In the genomic region with DNA sequence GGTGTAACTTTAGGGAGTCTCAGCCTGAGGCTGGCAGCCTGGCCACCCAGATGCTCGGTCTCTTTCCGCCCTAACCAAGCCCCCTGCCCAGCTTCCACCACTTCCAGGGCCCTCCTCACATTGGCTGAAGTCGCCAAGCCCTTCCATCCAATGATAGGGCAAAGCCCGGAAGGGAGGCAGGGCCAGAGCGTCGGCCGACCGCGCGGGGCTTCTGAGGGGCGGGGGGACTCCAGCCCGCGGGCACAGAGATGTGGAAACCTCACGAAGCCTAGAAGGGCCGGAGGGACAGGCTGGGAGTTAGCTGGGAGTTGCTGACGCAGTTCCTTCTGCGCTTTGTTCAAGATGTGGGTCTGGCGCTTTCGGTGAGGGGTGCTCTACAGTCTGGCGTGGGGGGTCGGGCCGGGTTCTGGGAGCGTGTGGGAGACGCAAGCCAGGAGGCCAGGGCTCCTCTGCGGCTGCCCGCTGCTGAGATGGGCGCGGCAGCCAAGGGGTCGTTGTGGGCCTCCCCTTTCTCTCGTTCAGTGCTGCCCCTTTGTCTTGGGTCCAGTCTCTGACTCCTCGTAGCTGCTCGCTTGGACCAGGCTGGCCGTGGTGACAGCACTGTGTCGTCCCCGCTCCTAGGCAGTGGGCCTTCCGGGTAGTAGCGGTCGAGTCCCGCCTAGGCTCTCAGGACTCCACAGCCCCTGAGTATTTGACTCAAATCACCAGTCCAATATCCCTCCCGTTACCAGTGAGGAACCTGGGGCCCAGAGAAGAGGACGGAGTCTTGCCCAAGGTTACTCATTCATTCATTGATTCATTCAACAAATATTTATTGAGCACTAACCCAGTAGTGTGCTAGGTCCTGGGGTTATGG, we compare ENCODE assay signal across 8 cellular contexts. TPM values are rescaled to one million over a fixed set of nuclear protein-coding genes. Genes with fewer than 3 reads are reported as not detected.
DNase-seq lines count a peak whose midpoint lies in the region; ATAC-seq, FAIRE-seq and TF ChIP-seq lines count a peak whose summit lies in the region.

A gene (plus strand): TSS at position 319 of the 856 bp plus-strand sequence. CDS start 9,230 bp downstream, outside the sequence.

- H3K4me1 Mint-ChIP-seq in MCF 10A (ENCODE audit: insufficient read depth, unreplicated experiment): no peaks in the 10 kb centered on the region
- H3K4me1 Mint-ChIP-seq in stimulated activated naive CD8-positive, alpha-beta T cell treated with anti-CD3 and anti-CD28 coated beads, Interleukin-15, amount 100 ng/mL, for 72 hours: peaks cover 13% of the 10 kb centered on the region

- no peaks in the 10 kb centered on the region for H3K36me3 ChIP-seq in breast epithelium
- no peaks in the 10 kb centered on the region for H3K36me3 ChIP-seq in RWPE2 (ENCODE audit: low read depth)
- H3K36me3 ChIP-seq in endothelial cell of umbilical vein (ENCODE audit: control insufficient read depth in 2 of 2, extremely low read depth in 1 of 2, insufficient read depth in 2 of 2, low read length in 2 of 2): no peaks in the 10 kb centered on the region
- peaks cover 0 to 3% of the 10 kb centered on the region in 2 donors for H3K36me3 ChIP-seq in lung (ENCODE audit: control insufficient read depth in 2 of 2, insufficient read depth in 2 of 2, low read length in 2 of 2)

- WGBS in lung, 2 donors: 1 to 3% methylated on average over 41 of the region's 41 CpGs

- H3K4me3 Mint-ChIP-seq in MCF 10A (ENCODE audit: unreplicated experiment): no peak within 1 kb of the TSS
- peak within 1 kb of the TSS; percentile 49 to 78 for H3K4me3 Mint-ChIP-seq in stimulated activated naive CD8-positive, alpha-beta T cell treated with anti-CD3 and anti-CD28 coated beads, Interleukin-15, amount 100 ng/mL, for 72 hours

- intact Hi-C loops in breast epithelium (cut with DNase I; ENCODE audit: low total_unique reads) (no loop called here), MCF 10A (cut with micrococcal nuclease) (no loop called here), endothelial cell of umbilical vein (cut with micrococcal nuclease) (no loop called here)

- dilution Hi-C loops in endothelial cell of umbilical vein (cut with MboI; ENCODE audit: extremely low pct_ligation_motif_present, low sequenced_read_pairs): no loop called here

- no peaks in the 10 kb centered on the region for H4K20me1 ChIP-seq in endothelial cell of umbilical vein (replicated peaks; ENCODE audit: control insufficient read depth, extremely low read depth, insufficient read depth, low read length)

- no peaks in the 10 kb centered on the region for H3K9me3 ChIP-seq in breast epithelium
- no peaks in the 10 kb centered on the region for H3K9me3 ChIP-seq in RWPE2 (ENCODE audit: severe bottlenecking)
- no peaks in the 10 kb centered on the region for H3K9me3 ChIP-seq in endothelial cell of umbilical vein (replicated peaks; ENCODE audit: control insufficient read depth, insufficient read depth, low read length)
- peaks cover 0 to 8% of the 10 kb centered on the region in 2 donors for H3K9me3 ChIP-seq in lung (ENCODE audit: control insufficient read depth in 2 of 2, insufficient read depth in 1 of 2, low read length in 1 of 2)

- peak within 1 kb of the TSS; percentile 59 for H3K9ac ChIP-seq in endothelial cell of umbilical vein (replicated peaks; ENCODE audit: extremely low read depth, insufficient read depth, low read length)

- TF ChIP-seq POLR2A in breast epithelium (IDR thresholded peaks at IDR 0.05) (no peak), endothelial cell of umbilical vein (IDR thresholded peaks at IDR 0.05; ENCODE audit: low read depth, low read length) (no peak)

- H3K4me1 ChIP-seq in breast epithelium: peaks cover 0 to 7% of the 10 kb centered on the region in 2 donors
- H3K4me1 ChIP-seq in RWPE2 (ENCODE audit: insufficient read depth, poor library complexity, severe bottlenecking): no peaks in the 10 kb centered on the region
- peaks cover 2% of the 10 kb centered on the region for H3K4me1 ChIP-seq in endothelial cell of umbilical vein (ENCODE audit: control insufficient read depth, extremely low read depth, insufficient read depth, low read length)
- H3K4me1 ChIP-seq in lung (ENCODE audit: control insufficient read depth in 2 of 2, insufficient read depth in 2 of 2, low read length in 2 of 2): peaks cover 0 to 6% of the 10 kb centered on the region in 2 donors

- H3K27me3 Mint-ChIP-seq in MCF 10A (ENCODE audit: insufficient read depth, unreplicated experiment): no peaks in the 10 kb centered on the region
- peaks cover 41% of the 10 kb centered on the region for H3K27me3 Mint-ChIP-seq in stimulated activated naive CD8-positive, alpha-beta T cell treated with anti-CD3 and anti-CD28 coated beads, Interleukin-15, amount 100 ng/mL, for 72 hours

- H3K9me1 ChIP-seq in endothelial cell of umbilical vein (replicated peaks; ENCODE audit: control insufficient read depth, extremely low read depth, insufficient read depth, low read length): no peaks in the 10 kb centered on the region

- CTCF ChIA-PET in MCF 10A (lab: Yijun Ruan, JAX): interaction anchor here (0.6 kb wide), 1 partner anchor 100 kb away, joined by 3 read pairs; no protein-coding TSS in a partner anchor
- CTCF ChIA-PET in endothelial cell of umbilical vein (lab: Charles Lee): no interaction called here

- peak within 1 kb of the TSS; percentile 95 for H2AFZ ChIP-seq in endothelial cell of umbilical vein (ENCODE audit: low read depth, low read length)

- no peaks in the 10 kb centered on the region for H3K79me2 ChIP-seq in endothelial cell of umbilical vein (ENCODE audit: control insufficient read depth, insufficient read depth, low read length)

- H3K27ac ChIP-seq in breast epithelium: peak within 1 kb of the TSS; percentile 49 to 70
- H3K27ac ChIP-seq in RWPE2 (ENCODE audit: poor library complexity, severe bottlenecking): no peak within 1 kb of the TSS
- no peak within 1 kb of the TSS for H3K27ac ChIP-seq in endothelial cell of umbilical vein (ENCODE audit: insufficient read depth, low read depth, low read length)
- H3K27ac ChIP-seq in lung (ENCODE audit: low read depth in 1 of 2, low read length in 1 of 2): peak within 1 kb of the TSS; percentile 21 to 61

- no TSS peak for BruUV-seq in MCF 10A (replicated peaks; lab: Mats Ljungman, UMichigan)
- BruUV-seq in endothelial cell of umbilical vein (replicated peaks; lab: Mats Ljungman, UMichigan): TSS peak; percentile 83

- no peaks in the 10 kb centered on the region for H3K36me3 Mint-ChIP-seq in MCF 10A (ENCODE audit: insufficient read depth, unreplicated experiment)

- H3K27ac Mint-ChIP-seq in MCF 10A (ENCODE audit: low read depth, unreplicated experiment): no peak within 1 kb of the TSS
- peak within 1 kb of the TSS in 1 of 2 donors; percentile 22 for H3K27ac Mint-ChIP-seq in stimulated activated naive CD8-positive, alpha-beta T cell treated with anti-CD3 and anti-CD28 coated beads, Interleukin-15, amount 100 ng/mL, for 72 hours

- H3K27me3 ChIP-seq in breast epithelium (no peaks in the 10 kb centered on the region), RWPE2 (ENCODE audit: insufficient read depth, poor library complexity, severe bottlenecking) (no peaks in the 10 kb centered on the region), endothelial cell of umbilical vein (ENCODE audit: control insufficient read depth in 2 of 2, insufficient read depth in 2 of 2, low read length in 2 of 2) (peaks cover 15 to 16% of the 10 kb centered on the region in 2 experiments), lung (ENCODE audit: control insufficient read depth, insufficient read depth) (no peaks in the 10 kb centered on the region)

- DNase-seq in breast epithelium (ENCODE audit: low spot score in 2 of 2) (peak in 1 of 2 donors; percentile 19), MCF 10A (ENCODE audit: unreplicated experiment) (no peak), RWPE2 (ENCODE audit: low spot score) (no peak), endothelial cell of umbilical vein (ENCODE audit: low read depth, low spot score) (peak; percentile 55), lung (ENCODE audit: low spot score) (peak; percentile 41)
- peak; percentile 14 to 42 for DNase-seq in stimulated activated naive CD8-positive, alpha-beta T cell treated with anti-CD3 and anti-CD28 coated beads, Interleukin-15, amount 100 ng/mL, for 72 hours

- ATAC-seq in HG03565 (IDR thresholded peaks at IDR 0.05; ENCODE audit: unreplicated experiment) (peak; percentile 71), RWPE2 (ENCODE audit: low read depth) (peak; percentile 64), lung (ENCODE audit: insufficient read depth, low FRiP score) (peak; percentile 91), GM21717 (IDR thresholded peaks at IDR 0.05; ENCODE audit: unreplicated experiment) (no peak)
- ATAC-seq in stimulated activated naive CD8-positive, alpha-beta T cell treated with anti-CD3 and anti-CD28 coated beads, Interleukin-15, amount 100 ng/mL, for 72 hours: peak; percentile 90

- peak within 1 kb of the TSS; percentile 56 to 76 (median 74) for H3K4me3 ChIP-seq in breast epithelium
- peak within 1 kb of the TSS; percentile 19 for H3K4me3 ChIP-seq in RWPE2 (ENCODE audit: severe bottlenecking)
- H3K4me3 ChIP-seq in endothelial cell of umbilical vein (replicated peaks in 1 of 3; ENCODE audit: insufficient read depth in 1 of 3, low read depth in 1 of 3, low read length in 3 of 3): peak within 1 kb of the TSS; percentile 50 to 61 (median 51)
- peak within 1 kb of the TSS; percentile 51 for H3K4me3 ChIP-seq in lung

- POLR2A ChIA-PET in MCF 10A (lab: Yijun Ruan, JAX) (no interaction called here), endothelial cell of umbilical vein (lab: Charles Lee) (no interaction called here)

- TF ChIP-seq CTCF in breast epithelium (IDR thresholded peaks at IDR 0.05) (no peak), MCF 10A (IDR thresholded peaks at IDR 0.05; ENCODE audit: unreplicated experiment) (no peak), RWPE2 (IDR thresholded peaks at IDR 0.05; ENCODE audit: poor library complexity, severe bottlenecking) (no peak), endothelial cell of umbilical vein (IDR thresholded peaks at IDR 0.05; ENCODE audit: extremely low read depth in 1 of 2, insufficient read depth in 1 of 2, low read depth in 1 of 2, low read length in 2 of 2) (no peak), lung (IDR thresholded peaks at IDR 0.05; ENCODE audit: control extremely low read depth, extremely low read depth) (no peak)

- no peak for FAIRE-seq in endothelial cell of umbilical vein (lab: Jason Lieb, UNC)

- peak within 1 kb of the TSS; percentile 64 for H3K4me2 ChIP-seq in endothelial cell of umbilical vein (ENCODE audit: insufficient read depth, low read length)

- peaks cover 8% of the 10 kb centered on the region for H3K9me3 Mint-ChIP-seq in MCF 10A (ENCODE audit: unreplicated experiment)
- peaks cover 20 to 38% of the 10 kb centered on the region in 2 donors for H3K9me3 Mint-ChIP-seq in stimulated activated naive CD8-positive, alpha-beta T cell treated with anti-CD3 and anti-CD28 coated beads, Interleukin-15, amount 100 ng/mL, for 72 hours

RNA-seq across cellular contexts. Expression of the gene that starts here (rescaled TPM):
- total RNA-seq in breast epithelium (1 to 10 TPM; 2.0 to 4.0 (median 3.1) TPM), MCF 10A (2022) (not detected in 2 replicates), endothelial cell of umbilical vein (1.0 and 1.5 TPM in 2 replicates), lung (1 to 10 TPM; 3.7 to 8.7 TPM)
- polyA plus RNA-seq in endothelial cell of umbilical vein (0.38 and 0.44 TPM in 2 replicates), lung (1 to 10 TPM in 1 of 2 donors, under 1 TPM in 1; 0.64 to 1.1 TPM)
- 0.35 and 0.39 TPM in 2 replicates for polyA plus RNA-seq in endothelial cell of umbilical vein (2011; cell fraction: cytosol; rRNA removed)
- polyA plus RNA-seq in endothelial cell of umbilical vein (2011; cell fraction: nucleus; rRNA removed): 1.0 and 1.3 TPM in 2 replicates
- polyA plus RNA-seq in endothelial cell of umbilical vein (2012): 0.36 and 0.63 TPM in 2 replicates
- 1.2 and 2.5 TPM in 2 replicates for polyA minus RNA-seq in endothelial cell of umbilical vein
- not detected for polyA minus RNA-seq in endothelial cell of umbilical vein (2011; cell fraction: cytosol; rRNA and poly(A)+ RNA removed)
- 3.1 and 3.4 TPM in 2 replicates for polyA minus RNA-seq in endothelial cell of umbilical vein (2011; cell fraction: nucleus; rRNA and poly(A)+ RNA removed)

Comparison
In these comparisons a context has a peak if more than half of its experiments do, and no peak if none do; other contexts are left out.
1. DNase-seq: peak in endothelial cell of umbilical vein (single experiment), lung (single experiment) and stimulated activated naive CD8-positive, alpha-beta T cell treated with anti-CD3 and anti-CD28 coated beads, Interleukin-15, amount 100 ng/mL, for 72 hours (2 of 2); none in MCF 10A (single experiment) and RWPE2 (single experiment).
2. H3K27ac ChIP-seq: peak in breast epithelium (2 of 2) and lung (2 of 2); none in RWPE2 (single experiment) and endothelial cell of umbilical vein (single experiment).
3. H3K4me3 ChIP-seq: peak in every context shown above with its lines; median percentile 74 in breast epithelium; 51 in endothelial cell of umbilical vein; 51 in lung; 19 in RWPE2.